ENCODE assay signal across 19 cellular contexts in genomic region chr9:132880311-132880661, GRCh38. TPM values are rescaled to one million over a fixed set of nuclear protein-coding genes. Genes with fewer than 3 reads are reported as not detected.
DNase-seq lines count a peak whose midpoint lies in the region; ATAC-seq, FAIRE-seq and TF ChIP-seq lines count a peak whose summit lies in the region.
"Had no signal": no experiment of that assay in that cellular context is flagged by ENCODE, and none has a peak within 500 bp of the region (broad histone marks: within the 10 kb centered on the region; RNA-seq: fewer than 3 reads in every experiment).

No MANE protein-coding gene starts in this region.

- H3K27me3 Mint-ChIP-seq in activated naive CD4-positive, alpha-beta T cell treated with anti-CD3 and anti-CD28 coated beads, Interleukin-2, amount 10 ng/mL, durations not matched to agents 7 days and 5 days, result peaks cover 26% of the 10 kb centered on the region
- no peaks in the 10 kb centered on the region for H3K27me3 Mint-ChIP-seq in stimulated activated memory B cell treated with anti-CD40 and anti-IgM and Interleukin-4, amounts not matched to agents 10 μg/mL and 1 μg/mL and 100 μg/mL, for 72 hours

- H3K27me3 ChIP-seq in keratinocyte (ENCODE audit: control insufficient read depth, extremely low read depth, insufficient read depth, low read length), result no peaks in the 10 kb centered on the region
- H3K27me3 ChIP-seq: left lung, ovary had no signal

- TF ChIP-seq POLR2A in NB4 (IDR thresholded peaks at IDR 0.05; ENCODE audit: extremely low read depth, insufficient read length) (no peak), GM18505 (IDR thresholded peaks at IDR 0.05; ENCODE audit: borderline replicate concordance, extremely low read depth, insufficient read depth, insufficient read length) (no peak)

- peaks cover 9% of the 10 kb centered on the region for H3K4me1 ChIP-seq in keratinocyte (ENCODE audit: control insufficient read depth, extremely low read depth, insufficient read depth, low read length)

- DNase-seq in activated naive CD4-positive, alpha-beta T cell treated with anti-CD3 and anti-CD28 coated beads, Interleukin-2, amount 10 ng/mL, durations not matched to agents 7 days and 5 days, result no peak
- DNase-seq in activated naive CD4-positive, alpha-beta T cell treated with anti-CD3 and anti-CD28 coated beads, Interleukin-2, amount 50 U/mL, for 72 hours (ENCODE audit: low spot score in 2 of 2), result no peak
- DNase-seq in NB4 (ENCODE audit: low read depth), result peak; percentile 26
- no peak for DNase-seq in keratinocyte (ENCODE audit: low read depth, low spot score)
- no peak for DNase-seq in amygdala (lab: John Stamatoyannopoulos, UW)
- DNase-seq: activated T-cell treated with anti-CD3 and anti-CD28 coated beads, Interleukin-2, amount 50 U/mL, for 72 hours; HFFc6; left lung; NCI-H1436 treated with DMSO at 0.1 percent for 48 hours; NCI-H748 treated with DMSO at 0.1 percent for 48 hours; ovary; SIG-M5; stimulated activated CD8-positive, alpha-beta memory T cell treated with anti-CD3 and anti-CD28 coated beads, Interleukin-4, amount 100 ng/mL, for 48 hours had no signal

- dilution Hi-C loops in keratinocyte (cut with MboI; ENCODE audit: extremely low pct_ligation_motif_present, low sequenced_read_pairs), result no loop called here

- H3K36me3 Mint-ChIP-seq in activated naive CD4-positive, alpha-beta T cell treated with anti-CD3 and anti-CD28 coated beads, Interleukin-2, amount 10 ng/mL, durations not matched to agents 7 days and 5 days, result no peaks in the 10 kb centered on the region
- no peaks in the 10 kb centered on the region for H3K36me3 Mint-ChIP-seq in activated naive CD4-positive, alpha-beta T cell treated with anti-CD3 and anti-CD28 coated beads, Interleukin-2, amount 50 U/mL, for 72 hours
- H3K36me3 Mint-ChIP-seq in stimulated activated memory B cell treated with anti-CD40 and anti-IgM and Interleukin-4, amounts not matched to agents 10 μg/mL and 1 μg/mL and 100 μg/mL, for 72 hours, result no peaks in the 10 kb centered on the region

- H3K4me2 ChIP-seq in keratinocyte (ENCODE audit: control insufficient read depth, extremely low read depth, insufficient read depth, low read depth, low read length), result peak overlapping the region; percentile 7

- H4K20me1 ChIP-seq in keratinocyte (ENCODE audit: control insufficient read depth, extremely low read depth, insufficient read depth, low read length), result no peaks in the 10 kb centered on the region

- H3K4me3 Mint-ChIP-seq in activated naive CD4-positive, alpha-beta T cell treated with anti-CD3 and anti-CD28 coated beads, Interleukin-2, amount 10 ng/mL, durations not matched to agents 7 days and 5 days, result peak overlapping the region; percentile 74
- H3K4me3 Mint-ChIP-seq in stimulated activated memory B cell treated with anti-CD40 and anti-IgM and Interleukin-4, amounts not matched to agents 10 μg/mL and 1 μg/mL and 100 μg/mL, for 72 hours, result no peak overlapping the region
- H3K4me3 Mint-ChIP-seq: HFFc6 had no signal

- no peaks in the 10 kb centered on the region for H3K9me3 Mint-ChIP-seq in activated naive CD4-positive, alpha-beta T cell treated with anti-CD3 and anti-CD28 coated beads, Interleukin-2, amount 10 ng/mL, durations not matched to agents 7 days and 5 days
- H3K9me3 Mint-ChIP-seq in activated naive CD4-positive, alpha-beta T cell treated with anti-CD3 and anti-CD28 coated beads, Interleukin-2, amount 50 U/mL, for 72 hours, result no peaks in the 10 kb centered on the region
- no peaks in the 10 kb centered on the region for H3K9me3 Mint-ChIP-seq in stimulated activated memory B cell treated with anti-CD40 and anti-IgM and Interleukin-4, amounts not matched to agents 10 μg/mL and 1 μg/mL and 100 μg/mL, for 72 hours
- H3K9me3 Mint-ChIP-seq: activated T-cell treated with anti-CD3 and anti-CD28 coated beads, Interleukin-2, amount 50 U/mL, for 72 hours; HFFc6 had no signal

- peak; percentile 69 for FAIRE-seq in keratinocyte (lab: Jason Lieb, UNC)
- FAIRE-seq: endometrium, HepG2 had no signal

- H3K9ac ChIP-seq in keratinocyte (ENCODE audit: control insufficient read depth, extremely low read depth, insufficient read depth, low read length), result no peak overlapping the region

- H2AFZ ChIP-seq in keratinocyte (ENCODE audit: control insufficient read depth, low read length), result peak overlapping the region; percentile 51

- H3K27ac ChIP-seq in keratinocyte (ENCODE audit: control insufficient read depth, insufficient read depth, low read length), result peak overlapping the region; percentile 55
- H3K27ac ChIP-seq: ovary had no signal

- peaks cover 0 to 1% of the 10 kb centered on the region in 2 experiments for H3K36me3 ChIP-seq in keratinocyte (ENCODE audit: control insufficient read depth in 2 of 2, extremely low read depth in 1 of 2, insufficient read depth in 2 of 2, low read length in 2 of 2)
- H3K36me3 ChIP-seq: left lung, ovary had no signal

- TF ChIP-seq CTCF in NB4 (IDR thresholded peaks at IDR 0.05; ENCODE audit: low read depth, low read length), result no peak
- TF ChIP-seq CTCF in keratinocyte (optimal IDR thresholded peaks at IDR 0.05 in 1 of 3, IDR thresholded peaks at IDR 0.05 in 1 of 3, conservative IDR thresholded peaks at IDR 0.05 in 1 of 3; ENCODE audit: extremely low read depth in 1 of 3, insufficient read depth in 2 of 3, low read length in 3 of 3), result no peak

- H3K4me1 Mint-ChIP-seq in activated naive CD4-positive, alpha-beta T cell treated with anti-CD3 and anti-CD28 coated beads, Interleukin-2, amount 10 ng/mL, durations not matched to agents 7 days and 5 days, result peaks cover 20% of the 10 kb centered on the region
- peaks cover 31% of the 10 kb centered on the region for H3K4me1 Mint-ChIP-seq in stimulated activated memory B cell treated with anti-CD40 and anti-IgM and Interleukin-4, amounts not matched to agents 10 μg/mL and 1 μg/mL and 100 μg/mL, for 72 hours

- no peaks in the 10 kb centered on the region for H3K9me3 ChIP-seq in keratinocyte (ENCODE audit: control insufficient read depth, low read depth, low read length)
- H3K9me3 ChIP-seq: left lung, ovary had no signal

- H3K27ac Mint-ChIP-seq in activated naive CD4-positive, alpha-beta T cell treated with anti-CD3 and anti-CD28 coated beads, Interleukin-2, amount 10 ng/mL, durations not matched to agents 7 days and 5 days, result peak overlapping the region; percentile 86
- H3K27ac Mint-ChIP-seq in activated naive CD4-positive, alpha-beta T cell treated with anti-CD3 and anti-CD28 coated beads, Interleukin-2, amount 50 U/mL, for 72 hours, result no peak overlapping the region
- peak overlapping the region; percentile 74 for H3K27ac Mint-ChIP-seq in stimulated activated memory B cell treated with anti-CD40 and anti-IgM and Interleukin-4, amounts not matched to agents 10 μg/mL and 1 μg/mL and 100 μg/mL, for 72 hours
- H3K27ac Mint-ChIP-seq: activated T-cell treated with anti-CD3 and anti-CD28 coated beads, Interleukin-2, amount 50 U/mL, for 72 hours had no signal

- no peak for ATAC-seq in activated naive CD4-positive, alpha-beta T cell treated with anti-CD3 and anti-CD28 coated beads, Interleukin-2, amount 50 U/mL, for 72 hours
- no peak for ATAC-seq in stimulated activated memory B cell treated with anti-CD40 and anti-IgM and Interleukin-4, amounts not matched to agents 10 μg/mL and 1 μg/mL and 100 μg/mL, for 72 hours
- no peak for ATAC-seq in GM18505 (IDR thresholded peaks at IDR 0.05; ENCODE audit: unreplicated experiment)
- ATAC-seq in GM18867 (IDR thresholded peaks at IDR 0.05; ENCODE audit: unreplicated experiment), result no peak
- ATAC-seq: activated T-cell treated with anti-CD3 and anti-CD28 coated beads, Interleukin-2, amount 50 U/mL, for 72 hours; HepG2; left lung had no signal

- no peaks in the 10 kb centered on the region for H3K9me1 ChIP-seq in keratinocyte (ENCODE audit: control insufficient read depth, extremely low read depth, insufficient read depth, low read length)

- H3K4me3 ChIP-seq in NB4 (ENCODE audit: low read depth, low read length) (peak overlapping the region; percentile 9), keratinocyte (ENCODE audit: control insufficient read depth in 2 of 3, extremely low read depth in 1 of 3, insufficient read depth in 2 of 3, low read depth in 1 of 3, low read length in 3 of 3) (peak overlapping the region in 1 of 3 experiments; percentile 25)
- H3K4me3 ChIP-seq: left lung, ovary had no signal

- CTCF ChIA-PET in activated naive CD4-positive, alpha-beta T cell treated with anti-CD3 and anti-CD28 coated beads, Interleukin-2, amount 10 ng/mL, durations not matched to agents 7 days and 5 days (lab: Charles Lee), result interaction anchor here (1.5 to 3.1 kb wide), 2 partner anchors 21 to 31 kb away, joined by 5 to 15 read pairs; no protein-coding TSS in a partner anchor

- no peaks in the 10 kb centered on the region for H3K79me2 ChIP-seq in keratinocyte (ENCODE audit: control insufficient read depth, insufficient read depth, low read length)

RNA-seq across cellular contexts. Expression of gene SPACA9, which starts 1.6 kb away (rescaled TPM):
- 1 to 10 TPM; 1.4 to 2.3 TPM for total RNA-seq in activated naive CD4-positive, alpha-beta T cell treated with anti-CD3 and anti-CD28 coated beads, Interleukin-2, amount 50 U/mL, for 72 hours
- 2.9 to 4.7 TPM (median 3.6 TPM) in 3 replicates for polyA plus RNA-seq in keratinocyte
- 1.0 TPM for polyA plus RNA-seq in keratinocyte (2011; ENCODE audit: low read depth)
- 5.9 and 6.8 TPM in 2 replicates for polyA plus RNA-seq in keratinocyte (2011; cell fraction: cytosol; rRNA removed)
- polyA plus RNA-seq in keratinocyte (2011; cell fraction: nucleus; rRNA removed), result 4.9 and 5.2 TPM in 2 replicates
- 3.3 and 4.5 TPM in 2 replicates for polyA plus RNA-seq in keratinocyte (2012; ENCODE audit: low replicate concordance)
- polyA minus RNA-seq in keratinocyte, result 2.1 to 8.9 TPM (median 4.1 TPM) in 3 replicates
- polyA minus RNA-seq in keratinocyte (2011; cell fraction: cytosol; rRNA and poly(A)+ RNA removed), result 3.3 TPM
- polyA minus RNA-seq in keratinocyte (2011; cell fraction: nucleus; rRNA and poly(A)+ RNA removed), result 1.3 and 1.8 TPM in 2 replicates

RNA-seq across cellular contexts. Expression of gene AK8, which starts 2.2 kb away (rescaled TPM):
- not detected for total RNA-seq in activated naive CD4-positive, alpha-beta T cell treated with anti-CD3 and anti-CD28 coated beads, Interleukin-2, amount 50 U/mL, for 72 hours
- 0.24 to 0.41 TPM (median 0.32 TPM) in 3 replicates for polyA plus RNA-seq in keratinocyte
- not detected for polyA plus RNA-seq in keratinocyte (2011; ENCODE audit: low read depth)
- 0.33 and 0.39 TPM in 2 replicates for polyA plus RNA-seq in keratinocyte (2011; cell fraction: cytosol; rRNA removed)
- 0.42 and 0.91 TPM in 2 replicates for polyA plus RNA-seq in keratinocyte (2011; cell fraction: nucleus; rRNA removed)
- 0.23 and 0.56 TPM in 2 replicates for polyA plus RNA-seq in keratinocyte (2012; ENCODE audit: low replicate concordance)
- 0.16 to 0.75 TPM (median 0.16 TPM) in 3 replicates for polyA minus RNA-seq in keratinocyte
- polyA minus RNA-seq in keratinocyte (2011; cell fraction: cytosol; rRNA and poly(A)+ RNA removed), result not detected
- polyA minus RNA-seq in keratinocyte (2011; cell fraction: nucleus; rRNA and poly(A)+ RNA removed), result 0.63 and 0.93 TPM in 2 replicates
- total RNA-seq: bronchial epithelial cell, HepG2 had no signal

Comparison
In these comparisons a context has a peak if more than half of its experiments do, and no peak if none do; other contexts are left out.
1. H3K27ac Mint-ChIP-seq: peak in activated naive CD4-positive, alpha-beta T cell treated with anti-CD3 and anti-CD28 coated beads, Interleukin-2, amount 10 ng/mL, durations not matched to agents 7 days and 5 days (single experiment) and stimulated activated memory B cell treated with anti-CD40 and anti-IgM and Interleukin-4, amounts not matched to agents 10 μg/mL and 1 μg/mL and 100 μg/mL, for 72 hours (single experiment); none in activated naive CD4-positive, alpha-beta T cell treated with anti-CD3 and anti-CD28 coated beads, Interleukin-2, amount 50 U/mL, for 72 hours (0 of 2).